In genomic region chr14:20440465-20440864, GRCh38 we compare ENCODE assay signal across 17 cellular contexts. TPM values are rescaled to one million over a fixed set of nuclear protein-coding genes. Genes with fewer than 3 reads are reported as not detected.
DNase-seq lines count a peak whose midpoint lies in the region; ATAC-seq and TF ChIP-seq lines count a peak whose summit lies in the region.
"Had no signal": no experiment of that assay in that cellular context is flagged by ENCODE, and none has a peak within 500 bp of the region (broad histone marks: within the 10 kb centered on the region; RNA-seq: fewer than 3 reads in every experiment).

No MANE protein-coding gene starts in this region.

- CTCF ChIA-PET in activated CD8-positive, alpha-beta T cell treated with anti-CD3 and anti-CD28 coated beads, Interleukin-2, amount 10 ng/mL, durations not matched to agents 7 days and 5 days (lab: Charles Lee), result interaction anchor here (0.9 to 2.6 kb wide), 4 partner anchors 11 to 169 kb away, joined by 3 to 13 read pairs (median 4); no protein-coding TSS in a partner anchor

- no peaks in the 10 kb centered on the region for H3K36me3 Mint-ChIP-seq in natural killer cell
- H3K36me3 Mint-ChIP-seq in natural killer cell treated with Interleukin-12 subunit alpha and Interleukin-12 subunit beta and Interleukin-15 and Interleukin-18, amount 100 ng/mL, for 72 hours, result no peaks in the 10 kb centered on the region
- peaks cover 11% of the 10 kb centered on the region for H3K36me3 Mint-ChIP-seq in activated CD8-positive, alpha-beta T cell treated with anti-CD3 and anti-CD28 coated beads, Interleukin-2, amount 10 ng/mL, durations not matched to agents 7 days and 5 days (ENCODE audit: low read depth)
- no peaks in the 10 kb centered on the region for H3K36me3 Mint-ChIP-seq in naive thymus-derived CD8-positive, alpha-beta T cell

- DNase-seq in natural killer cell (no peak), SKM-1 (lab: John Stamatoyannopoulos, UW; ENCODE audit: unreplicated experiment) (no peak), NCI-H2081 (lab: John Stamatoyannopoulos, UW) (no peak)
- DNase-seq in natural killer cell treated with Interleukin-12 subunit alpha and Interleukin-12 subunit beta and Interleukin-15 and Interleukin-18, amount 100 ng/mL, for 72 hours (ENCODE audit: low spot score), result no peak
- DNase-seq in activated CD8-positive, alpha-beta T cell treated with anti-CD3 and anti-CD28 coated beads, Interleukin-2, amount 10 ng/mL, durations not matched to agents 7 days and 5 days, result no peak
- no peak for DNase-seq in naive thymus-derived CD8-positive, alpha-beta T cell
- DNase-seq: amniotic stem cell; mesenchymal stem cell; NCI-H82; ovary; right cardiac atrium; stimulated activated CD4-positive, alpha-beta T cell treated with anti-CD3 and anti-CD28 coated beads, Interleukin-12 subunit alpha, Interleukin-12 subunit beta, amount 100 ng/mL, for 4 hours; T-helper 9 cell had no signal

- POLR2A ChIA-PET in activated CD8-positive, alpha-beta T cell treated with anti-CD3 and anti-CD28 coated beads, Interleukin-2, amount 10 ng/mL, durations not matched to agents 7 days and 5 days (lab: Charles Lee), result interaction anchor here (0.6 to 2.9 kb wide), 4 partner anchors 8 to 97 kb away, joined by 3 to 15 read pairs (median 4); partner anchors contain the start of gene PARP2
- POLR2A ChIA-PET in naive thymus-derived CD8-positive, alpha-beta T cell (lab: Charles Lee), result interaction anchor here (0.7 to 3.1 kb wide), 6 partner anchors 11 to 29 kb away, joined by 3 to 24 read pairs (median 16); partner anchors contain the start of genes APEX1, OSGEP, PIP4P1 and PNP

- TF ChIP-seq CTCF in natural killer cell (IDR thresholded peaks at IDR 0.05), result no peak

- intact Hi-C loops in natural killer cell (cut with micrococcal nuclease), result no loop called here

- no peaks in the 10 kb centered on the region for H3K9me3 Mint-ChIP-seq in natural killer cell
- no peaks in the 10 kb centered on the region for H3K9me3 Mint-ChIP-seq in natural killer cell treated with Interleukin-12 subunit alpha and Interleukin-12 subunit beta and Interleukin-15 and Interleukin-18, amount 100 ng/mL, for 72 hours
- no peaks in the 10 kb centered on the region for H3K9me3 Mint-ChIP-seq in activated CD8-positive, alpha-beta T cell treated with anti-CD3 and anti-CD28 coated beads, Interleukin-2, amount 10 ng/mL, durations not matched to agents 7 days and 5 days (ENCODE audit: insufficient read depth)
- H3K9me3 Mint-ChIP-seq in naive thymus-derived CD8-positive, alpha-beta T cell, result no peaks in the 10 kb centered on the region
- H3K9me3 Mint-ChIP-seq: activated T-helper 2 cell treated with anti-CD3 and anti-CD28 coated beads, Interferon-gamma antibody, Interleukin-2, Interleukin-4, amounts not matched to agents 10 μg/mL and 5 μg/mL and 100 μg/mL, durations not matched to agents 14 hours and 24 hours and 36 hours; CD4-positive, alpha-beta memory T cell had no signal

- peaks cover 8 to 9% of the 10 kb centered on the region in 2 donors for H3K4me1 Mint-ChIP-seq in natural killer cell
- H3K4me1 Mint-ChIP-seq in natural killer cell treated with Interleukin-12 subunit alpha and Interleukin-12 subunit beta and Interleukin-15 and Interleukin-18, amount 100 ng/mL, for 72 hours (ENCODE audit: low read depth in 2 of 2), result peaks cover 10 to 11% of the 10 kb centered on the region in 2 donors
- peaks cover 24% of the 10 kb centered on the region for H3K4me1 Mint-ChIP-seq in activated CD8-positive, alpha-beta T cell treated with anti-CD3 and anti-CD28 coated beads, Interleukin-2, amount 10 ng/mL, durations not matched to agents 7 days and 5 days (ENCODE audit: low read depth)
- H3K4me1 Mint-ChIP-seq in naive thymus-derived CD8-positive, alpha-beta T cell, result peaks cover 22 to 44% (median 31%) of the 10 kb centered on the region in 4 donors

- H3K27me3 Mint-ChIP-seq in natural killer cell (ENCODE audit: low read depth in 2 of 2), result no peaks in the 10 kb centered on the region
- peaks cover 0 to 4% of the 10 kb centered on the region in 2 donors for H3K27me3 Mint-ChIP-seq in natural killer cell treated with Interleukin-12 subunit alpha and Interleukin-12 subunit beta and Interleukin-15 and Interleukin-18, amount 100 ng/mL, for 72 hours
- H3K27me3 Mint-ChIP-seq in activated CD8-positive, alpha-beta T cell treated with anti-CD3 and anti-CD28 coated beads, Interleukin-2, amount 10 ng/mL, durations not matched to agents 7 days and 5 days (ENCODE audit: low read depth), result no peaks in the 10 kb centered on the region
- no peaks in the 10 kb centered on the region for H3K27me3 Mint-ChIP-seq in naive thymus-derived CD8-positive, alpha-beta T cell
- H3K27me3 Mint-ChIP-seq: CD4-positive, alpha-beta memory T cell had no signal

- H3K27ac Mint-ChIP-seq in natural killer cell, result peak overlapping the region; percentile 32 to 68
- H3K27ac Mint-ChIP-seq in natural killer cell treated with Interleukin-12 subunit alpha and Interleukin-12 subunit beta and Interleukin-15 and Interleukin-18, amount 100 ng/mL, for 72 hours, result peak overlapping the region in 1 of 2 donors; percentile 56
- peak overlapping the region; percentile 79 for H3K27ac Mint-ChIP-seq in activated CD8-positive, alpha-beta T cell treated with anti-CD3 and anti-CD28 coated beads, Interleukin-2, amount 10 ng/mL, durations not matched to agents 7 days and 5 days
- peak overlapping the region; percentile 88 to 98 (median 94) for H3K27ac Mint-ChIP-seq in naive thymus-derived CD8-positive, alpha-beta T cell

- ATAC-seq in natural killer cell, result no peak
- no peak for ATAC-seq in natural killer cell treated with Interleukin-12 subunit alpha and Interleukin-12 subunit beta and Interleukin-15 and Interleukin-18, amount 100 ng/mL, for 72 hours
- no peak for ATAC-seq in activated CD8-positive, alpha-beta T cell treated with anti-CD3 and anti-CD28 coated beads, Interleukin-2, amount 10 ng/mL, durations not matched to agents 7 days and 5 days
- ATAC-seq in naive thymus-derived CD8-positive, alpha-beta T cell, result no peak
- ATAC-seq in GM19324 (IDR thresholded peaks at IDR 0.05; ENCODE audit: low FRiP score, unreplicated experiment), result no peak
- ATAC-seq: right cardiac atrium, SK-N-SH treated with all-trans-retinoic acid at 6 μM for 48 hours had no signal

- no peak overlapping the region for H3K4me3 Mint-ChIP-seq in natural killer cell
- no peak overlapping the region for H3K4me3 Mint-ChIP-seq in natural killer cell treated with Interleukin-12 subunit alpha and Interleukin-12 subunit beta and Interleukin-15 and Interleukin-18, amount 100 ng/mL, for 72 hours
- H3K4me3 Mint-ChIP-seq in activated CD8-positive, alpha-beta T cell treated with anti-CD3 and anti-CD28 coated beads, Interleukin-2, amount 10 ng/mL, durations not matched to agents 7 days and 5 days, result peak overlapping the region; percentile 45
- peak overlapping the region; percentile 70 to 87 (median 82) for H3K4me3 Mint-ChIP-seq in naive thymus-derived CD8-positive, alpha-beta T cell

RNA-seq across cellular contexts. Expression of gene KLHL33, which starts 4.5 kb away (rescaled TPM):
- under 1 TPM; 0.25 to 0.97 (median 0.31) TPM for total RNA-seq in natural killer cell
- total RNA-seq in natural killer cell treated with Interleukin-12 subunit alpha and Interleukin-12 subunit beta and Interleukin-15 and Interleukin-18, amount 100 ng/mL, for 72 hours, result under 1 TPM; 0.22 to 0.43 TPM
- 1 to 10 TPM; 2.4 to 2.7 TPM for total RNA-seq in activated CD8-positive, alpha-beta T cell treated with anti-CD3 and anti-CD28 coated beads, Interleukin-2, amount 10 ng/mL, durations not matched to agents 7 days and 5 days
- total RNA-seq in naive thymus-derived CD8-positive, alpha-beta T cell, result under 1 TPM; 0.52 to 0.57 TPM
- polyA plus RNA-seq in naive thymus-derived CD8-positive, alpha-beta T cell, result under 1 TPM; 0.43 to 0.77 (median 0.43) TPM
- total RNA-seq: activated T-helper 2 cell treated with anti-CD3 and anti-CD28 coated beads, Interferon-gamma antibody, Interleukin-2, Interleukin-4, amounts not matched to agents 10 μg/mL and 5 μg/mL and 100 μg/mL, durations not matched to agents 14 hours and 24 hours and 36 hours had no signal
- polyA plus RNA-seq: CD4-positive, alpha-beta memory T cell had no signal

RNA-seq across cellular contexts. Expression of gene OSGEP, which starts 14.1 kb away (rescaled TPM):
- 10 to 100 TPM; 60.1 to 65.4 (median 63.3) TPM for total RNA-seq in natural killer cell
- total RNA-seq in natural killer cell treated with Interleukin-12 subunit alpha and Interleukin-12 subunit beta and Interleukin-15 and Interleukin-18, amount 100 ng/mL, for 72 hours, result 10 to 100 TPM; 43.1 to 78.0 TPM
- total RNA-seq in activated CD8-positive, alpha-beta T cell treated with anti-CD3 and anti-CD28 coated beads, Interleukin-2, amount 10 ng/mL, durations not matched to agents 7 days and 5 days, result 10 to 100 TPM; 51.8 to 56.6 TPM
- 10 to 100 TPM; 82.5 to 89.2 TPM for total RNA-seq in naive thymus-derived CD8-positive, alpha-beta T cell
- 10 to 100 TPM; 38.8 to 43.3 (median 42.0) TPM for polyA plus RNA-seq in naive thymus-derived CD8-positive, alpha-beta T cell

RNA-seq across cellular contexts. Expression of gene APEX1, which starts 14.6 kb away (rescaled TPM):
- total RNA-seq in natural killer cell, result 10 to 100 TPM; 66.0 to 77.6 (median 74.9) TPM
- total RNA-seq in natural killer cell treated with Interleukin-12 subunit alpha and Interleukin-12 subunit beta and Interleukin-15 and Interleukin-18, amount 100 ng/mL, for 72 hours, result 100 to 1,000 TPM; 130 to 151 TPM
- 100 to 1,000 TPM; 135 to 142 TPM for total RNA-seq in activated CD8-positive, alpha-beta T cell treated with anti-CD3 and anti-CD28 coated beads, Interleukin-2, amount 10 ng/mL, durations not matched to agents 7 days and 5 days
- total RNA-seq in naive thymus-derived CD8-positive, alpha-beta T cell, result 100 to 1,000 TPM; 137 to 144 TPM
- 100 to 1,000 TPM; 125 to 176 (median 148) TPM for polyA plus RNA-seq in naive thymus-derived CD8-positive, alpha-beta T cell

RNA-seq across cellular contexts. Expression of gene PIP4P1, which starts 20.8 kb away (rescaled TPM):
- total RNA-seq in natural killer cell, result 10 to 100 TPM; 61.5 to 68.2 (median 63.3) TPM
- 10 to 100 TPM; 33.3 to 34.5 TPM for total RNA-seq in natural killer cell treated with Interleukin-12 subunit alpha and Interleukin-12 subunit beta and Interleukin-15 and Interleukin-18, amount 100 ng/mL, for 72 hours
- total RNA-seq in activated CD8-positive, alpha-beta T cell treated with anti-CD3 and anti-CD28 coated beads, Interleukin-2, amount 10 ng/mL, durations not matched to agents 7 days and 5 days, result 10 to 100 TPM; 31.3 to 31.6 TPM
- 10 to 100 TPM; 74.2 to 76.1 TPM for total RNA-seq in naive thymus-derived CD8-positive, alpha-beta T cell
- 10 to 100 TPM; 21.0 to 31.1 (median 21.3) TPM for polyA plus RNA-seq in naive thymus-derived CD8-positive, alpha-beta T cell

RNA-seq across cellular contexts. Expression of gene TEP1, which starts 27.2 kb away (rescaled TPM):
- 10 to 100 TPM; 76.3 to 83.2 (median 80.8) TPM for total RNA-seq in natural killer cell
- 10 to 100 TPM; 38.2 to 47.6 TPM for total RNA-seq in natural killer cell treated with Interleukin-12 subunit alpha and Interleukin-12 subunit beta and Interleukin-15 and Interleukin-18, amount 100 ng/mL, for 72 hours
- total RNA-seq in activated CD8-positive, alpha-beta T cell treated with anti-CD3 and anti-CD28 coated beads, Interleukin-2, amount 10 ng/mL, durations not matched to agents 7 days and 5 days, result 10 to 100 TPM; 34.6 to 48.7 TPM
- total RNA-seq in naive thymus-derived CD8-positive, alpha-beta T cell, result 10 to 100 TPM; 60.6 to 70.4 TPM
- 1 to 10 TPM; 3.0 to 4.9 (median 4.5) TPM for polyA plus RNA-seq in naive thymus-derived CD8-positive, alpha-beta T cell

Comparison
In these comparisons a context has a peak if more than half of its experiments do, and no peak if none do; other contexts are left out.
1. H3K4me3 Mint-ChIP-seq: peak in activated CD8-positive, alpha-beta T cell treated with anti-CD3 and anti-CD28 coated beads, Interleukin-2, amount 10 ng/mL, durations not matched to agents 7 days and 5 days (single experiment) and naive thymus-derived CD8-positive, alpha-beta T cell (10 of 10); none in natural killer cell (single experiment) and natural killer cell treated with Interleukin-12 subunit alpha and Interleukin-12 subunit beta and Interleukin-15 and Interleukin-18, amount 100 ng/mL, for 72 hours (single experiment).